ENCODE assay signal across 8 cellular contexts in the genomic region with DNA sequence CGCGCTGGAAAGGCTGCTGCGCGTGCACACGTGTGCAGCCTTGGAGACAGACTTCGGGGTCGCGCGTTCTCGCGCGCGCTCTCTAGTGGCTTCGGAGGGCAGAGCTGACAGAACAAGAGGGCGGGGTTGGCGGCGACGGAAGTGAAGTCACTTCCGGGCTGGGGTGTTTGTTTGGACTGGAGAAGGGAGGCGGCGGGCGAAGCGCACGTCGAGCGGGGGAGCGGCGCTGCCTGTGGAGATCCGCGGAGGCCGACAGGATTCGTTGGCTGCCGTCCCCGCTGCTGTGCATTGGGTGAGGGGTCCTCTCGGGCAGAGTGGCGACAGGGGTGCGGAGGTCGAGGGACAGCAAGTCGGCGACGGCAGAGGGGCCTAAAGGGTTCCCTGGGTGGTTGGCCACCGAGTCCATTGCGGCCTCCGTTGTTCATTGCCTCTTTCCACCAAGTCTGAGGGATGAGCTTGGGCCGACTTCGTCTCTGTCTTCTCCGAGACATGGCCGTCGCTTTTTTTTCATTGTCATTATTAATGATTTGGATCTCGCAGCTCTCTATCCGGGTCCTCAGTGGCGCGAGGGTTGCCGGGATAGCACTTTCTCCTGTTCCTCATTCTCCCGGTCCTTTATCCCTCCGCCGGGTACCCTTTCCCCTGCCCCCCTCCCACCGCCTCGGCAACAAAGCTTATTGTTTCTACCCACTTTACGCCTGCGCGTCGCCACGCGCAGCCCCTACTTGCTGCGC. TPM values are rescaled to one million over a fixed set of nuclear protein-coding genes. Genes with fewer than 3 reads are reported as not detected.
DNase-seq lines count a peak whose midpoint lies in the region; ATAC-seq and TF ChIP-seq lines count a peak whose summit lies in the region.

A gene with protein sequence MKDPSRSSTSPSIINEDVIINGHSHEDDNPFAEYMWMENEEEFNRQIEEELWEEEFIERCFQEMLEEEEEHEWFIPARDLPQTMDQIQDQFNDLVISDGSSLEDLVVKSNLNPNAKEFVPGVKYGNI (plus strand): TSS at position 166 of the 734 bp plus-strand sequence. CDS start 21,931 bp downstream, outside the sequence.

- peak within 1 kb of the TSS; percentile 70 for H3K4me3 ChIP-seq in WERI-Rb-1 (ENCODE audit: low read depth, low read length)
- peak within 1 kb of the TSS; percentile 85 to 92 (median 86) for H3K4me3 ChIP-seq in mammary epithelial cell (replicated peaks in 1 of 3; ENCODE audit: insufficient read depth in 1 of 3, low read depth in 2 of 3, low read length in 3 of 3)
- H3K4me3 ChIP-seq in smooth muscle cell: peak within 1 kb of the TSS; percentile 81

- ATAC-seq in GM18873 (IDR thresholded peaks at IDR 0.05; ENCODE audit: low FRiP score, unreplicated experiment) (peak; percentile 87), HG03139 (IDR thresholded peaks at IDR 0.05; ENCODE audit: unreplicated experiment) (peak; percentile 87)

- intact Hi-C loops in mammary epithelial cell (cut with micrococcal nuclease): loop anchor here (1.0 to 2.0 kb wide), 3 partner anchors 48 to 171 kb away; no protein-coding TSS in a partner anchor

- in situ Hi-C loops in mammary epithelial cell (cut with MboI; ENCODE audit: low sequenced_read_pairs in 2 of 2): no loop called here

- H3K4me1 ChIP-seq in mammary epithelial cell (ENCODE audit: insufficient read depth, low read length) (peaks cover 19% of the 10 kb centered on the region), smooth muscle cell (ENCODE audit: low read depth) (peaks cover 21% of the 10 kb centered on the region)

- peak within 1 kb of the TSS; percentile 79 for H2AFZ ChIP-seq in mammary epithelial cell (ENCODE audit: low read depth, low read length)
- no peak within 1 kb of the TSS for H2AFZ ChIP-seq in smooth muscle cell (ENCODE audit: low read depth)

- H3K4me2 ChIP-seq in mammary epithelial cell (ENCODE audit: insufficient read depth, low read depth, low read length) (peak within 1 kb of the TSS; percentile 81), smooth muscle cell (peak within 1 kb of the TSS; percentile 95)

- H3K9ac ChIP-seq in mammary epithelial cell (ENCODE audit: insufficient read depth, low read length) (peak within 1 kb of the TSS; percentile 95), smooth muscle cell (ENCODE audit: low read depth) (peak within 1 kb of the TSS; percentile 99)

- peaks cover 3% of the 10 kb centered on the region for H3K9me3 ChIP-seq in WERI-Rb-1 (ENCODE audit: severe bottlenecking)
- no peaks in the 10 kb centered on the region for H3K9me3 ChIP-seq in mammary epithelial cell (replicated peaks; ENCODE audit: insufficient read depth, low read length)
- H3K9me3 ChIP-seq in smooth muscle cell (replicated peaks; ENCODE audit: low read depth): no peaks in the 10 kb centered on the region

- H3K79me2 ChIP-seq in mammary epithelial cell (ENCODE audit: insufficient read depth, low read length) (peaks cover 48% of the 10 kb centered on the region), smooth muscle cell (ENCODE audit: low read depth) (peaks cover 52% of the 10 kb centered on the region)

- TF ChIP-seq CTCF in WERI-Rb-1 (IDR thresholded peaks at IDR 0.05; ENCODE audit: low read depth, low read length) (peak; percentile 83), mammary epithelial cell (conservative IDR thresholded peaks at IDR 0.05 in 1 of 2, IDR thresholded peaks at IDR 0.05 in 1 of 2; ENCODE audit: extremely low read depth in 1 of 2, insufficient read depth in 1 of 2, low read depth in 1 of 2, low read length in 2 of 2) (peak; percentile 51 to 81), smooth muscle cell (IDR thresholded peaks at IDR 0.05; ENCODE audit: borderline replicate concordance, insufficient read depth, poor library complexity, severe bottlenecking) (peak; percentile 51)

- peaks cover 28% of the 10 kb centered on the region for H3K36me3 ChIP-seq in WERI-Rb-1
- no peaks in the 10 kb centered on the region for H3K36me3 ChIP-seq in mammary epithelial cell (ENCODE audit: insufficient read depth, low read length)
- no peaks in the 10 kb centered on the region for H3K36me3 ChIP-seq in smooth muscle cell (ENCODE audit: low read depth)

- H3K27me3 ChIP-seq in WERI-Rb-1 (ENCODE audit: insufficient read depth, low read depth, severe bottlenecking) (no peaks in the 10 kb centered on the region), mammary epithelial cell (ENCODE audit: insufficient read depth, low read length) (no peaks in the 10 kb centered on the region), smooth muscle cell (ENCODE audit: low read depth) (no peaks in the 10 kb centered on the region)

- H3F3A ChIP-seq in smooth muscle cell (ENCODE audit: low read depth): peaks cover 10% of the 10 kb centered on the region

- peak within 1 kb of the TSS; percentile 96 for H3K27ac ChIP-seq in WERI-Rb-1
- H3K27ac ChIP-seq in mammary epithelial cell (ENCODE audit: insufficient read depth, low read depth, low read length): peak within 1 kb of the TSS; percentile 91
- peak within 1 kb of the TSS; percentile 98 for H3K27ac ChIP-seq in smooth muscle cell (ENCODE audit: low read depth)

- under 1% methylated on average over 42 of the region's 66 CpGs for WGBS in mammary epithelial cell (ENCODE audit: low coverage, missing lambda C conversion rate)
- WGBS in smooth muscle cell (ENCODE audit: low lambda C conversion rate): 1% methylated on average over 53 of the region's 66 CpGs

- dilution Hi-C loops in mammary epithelial cell (cut with HindIII; ENCODE audit: low sequenced_read_pairs): no loop called here

- CTCF ChIA-PET in mammary epithelial cell (lab: Charles Lee; ENCODE audit: low non-redundant PET): interaction anchor here (0.6 kb wide), 2 partner anchors 80 to 370 kb away, joined by 3 to 5 read pairs; no protein-coding TSS in a partner anchor

- TSS peak; percentile 46 for BruUV-seq in mammary epithelial cell (replicated peaks; lab: Mats Ljungman, UMichigan)

- DNase-seq in AG08395 (ENCODE audit: low spot score): peak; percentile 96
- DNase-seq in NCI-H2227 (lab: John Stamatoyannopoulos, UW; ENCODE audit: unreplicated experiment): peak; percentile 97
- peak; percentile 98 for DNase-seq in WERI-Rb-1
- peak; percentile 96 for DNase-seq in mammary epithelial cell
- peak; percentile 90 for DNase-seq in iPS-NIHi11 (ENCODE audit: low spot score)
- peak; percentile 86 for DNase-seq in smooth muscle cell (lab: John Stamatoyannopoulos, UW; ENCODE audit: unreplicated experiment)

- H4K20me1 ChIP-seq in mammary epithelial cell (ENCODE audit: insufficient read depth, low read length) (no peaks in the 10 kb centered on the region), smooth muscle cell (ENCODE audit: low read depth) (peaks cover 47% of the 10 kb centered on the region)

RNA-seq across cellular contexts. Expression of the gene that starts here (rescaled TPM):
- total RNA-seq in mammary epithelial cell: 10 to 100 TPM; 38.0 to 43.6 TPM
- polyA plus RNA-seq in mammary epithelial cell: 37.5 TPM
- 22.4 TPM for polyA minus RNA-seq in mammary epithelial cell
- total RNA-seq in smooth muscle cell: 96.1 and 98.1 TPM in 2 replicates
- polyA plus RNA-seq in smooth muscle cell: 120 and 123 TPM in 2 replicates

Comparison
In these comparisons a context has a peak if more than half of its experiments do, and no peak if none do; other contexts are left out.
1. Peak in every context shown above with its lines: DNase-seq, ATAC-seq, H3K4me3 ChIP-seq and H3K27ac ChIP-seq.